Comparison of ENCODE assay signal across 1 cellular context in the genomic region with DNA sequence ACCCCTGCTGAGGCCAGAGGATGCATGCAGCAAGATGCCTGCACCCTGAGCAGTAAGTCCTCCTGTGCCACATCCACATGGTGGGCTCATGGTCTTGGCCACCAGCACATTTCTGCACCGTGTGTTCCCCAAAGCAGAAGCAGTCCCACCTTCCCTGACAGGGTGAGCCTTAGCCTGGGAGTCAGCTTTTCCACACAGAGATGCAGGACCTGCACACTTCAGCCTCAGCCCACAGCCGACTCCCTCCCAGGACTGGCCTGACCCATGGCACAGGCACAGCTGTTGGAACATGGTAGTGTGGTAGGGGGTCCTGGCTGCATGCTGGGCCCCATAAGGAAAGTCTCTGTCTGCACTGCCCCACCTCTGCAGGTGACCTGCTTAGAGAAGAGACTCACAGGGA.
TF ChIP-seq lines count a peak whose summit lies in the region.

No MANE protein-coding gene starts in this region.

TF ChIP-seq in HepG2, 621 proteins besides CTCF, POLR2A, EP300 and RAD21:
- TF ChIP-seq, protein P1, sequence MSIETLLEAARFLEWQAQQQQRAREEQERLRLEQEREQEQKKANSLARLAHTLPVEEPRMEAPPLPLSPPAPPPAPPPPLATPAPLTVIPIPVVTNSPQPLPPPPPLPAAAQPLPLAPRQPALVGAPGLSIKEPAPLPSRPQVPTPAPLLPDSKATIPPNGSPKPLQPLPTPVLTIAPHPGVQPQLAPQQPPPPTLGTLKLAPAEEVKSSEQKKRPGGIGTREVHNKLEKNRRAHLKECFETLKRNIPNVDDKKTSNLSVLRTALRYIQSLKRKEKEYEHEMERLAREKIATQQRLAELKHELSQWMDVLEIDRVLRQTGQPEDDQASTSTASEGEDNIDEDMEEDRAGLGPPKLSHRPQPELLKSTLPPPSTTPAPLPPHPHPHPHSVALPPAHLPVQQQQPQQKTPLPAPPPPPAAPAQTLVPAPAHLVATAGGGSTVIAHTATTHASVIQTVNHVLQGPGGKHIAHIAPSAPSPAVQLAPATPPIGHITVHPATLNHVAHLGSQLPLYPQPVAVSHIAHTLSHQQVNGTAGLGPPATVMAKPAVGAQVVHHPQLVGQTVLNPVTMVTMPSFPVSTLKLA (IDR thresholded peaks at IDR 0.05), result peak; percentile 80
- no peak for TF ChIP-seq PHB2 (IDR thresholded peaks at IDR 0.05; ENCODE audit: partially characterized antibody)
- TF ChIP-seq KMT2A (CRISPR knock-in tag; IDR thresholded peaks at IDR 0.05), result no peak
- TF ChIP-seq, protein P2, sequence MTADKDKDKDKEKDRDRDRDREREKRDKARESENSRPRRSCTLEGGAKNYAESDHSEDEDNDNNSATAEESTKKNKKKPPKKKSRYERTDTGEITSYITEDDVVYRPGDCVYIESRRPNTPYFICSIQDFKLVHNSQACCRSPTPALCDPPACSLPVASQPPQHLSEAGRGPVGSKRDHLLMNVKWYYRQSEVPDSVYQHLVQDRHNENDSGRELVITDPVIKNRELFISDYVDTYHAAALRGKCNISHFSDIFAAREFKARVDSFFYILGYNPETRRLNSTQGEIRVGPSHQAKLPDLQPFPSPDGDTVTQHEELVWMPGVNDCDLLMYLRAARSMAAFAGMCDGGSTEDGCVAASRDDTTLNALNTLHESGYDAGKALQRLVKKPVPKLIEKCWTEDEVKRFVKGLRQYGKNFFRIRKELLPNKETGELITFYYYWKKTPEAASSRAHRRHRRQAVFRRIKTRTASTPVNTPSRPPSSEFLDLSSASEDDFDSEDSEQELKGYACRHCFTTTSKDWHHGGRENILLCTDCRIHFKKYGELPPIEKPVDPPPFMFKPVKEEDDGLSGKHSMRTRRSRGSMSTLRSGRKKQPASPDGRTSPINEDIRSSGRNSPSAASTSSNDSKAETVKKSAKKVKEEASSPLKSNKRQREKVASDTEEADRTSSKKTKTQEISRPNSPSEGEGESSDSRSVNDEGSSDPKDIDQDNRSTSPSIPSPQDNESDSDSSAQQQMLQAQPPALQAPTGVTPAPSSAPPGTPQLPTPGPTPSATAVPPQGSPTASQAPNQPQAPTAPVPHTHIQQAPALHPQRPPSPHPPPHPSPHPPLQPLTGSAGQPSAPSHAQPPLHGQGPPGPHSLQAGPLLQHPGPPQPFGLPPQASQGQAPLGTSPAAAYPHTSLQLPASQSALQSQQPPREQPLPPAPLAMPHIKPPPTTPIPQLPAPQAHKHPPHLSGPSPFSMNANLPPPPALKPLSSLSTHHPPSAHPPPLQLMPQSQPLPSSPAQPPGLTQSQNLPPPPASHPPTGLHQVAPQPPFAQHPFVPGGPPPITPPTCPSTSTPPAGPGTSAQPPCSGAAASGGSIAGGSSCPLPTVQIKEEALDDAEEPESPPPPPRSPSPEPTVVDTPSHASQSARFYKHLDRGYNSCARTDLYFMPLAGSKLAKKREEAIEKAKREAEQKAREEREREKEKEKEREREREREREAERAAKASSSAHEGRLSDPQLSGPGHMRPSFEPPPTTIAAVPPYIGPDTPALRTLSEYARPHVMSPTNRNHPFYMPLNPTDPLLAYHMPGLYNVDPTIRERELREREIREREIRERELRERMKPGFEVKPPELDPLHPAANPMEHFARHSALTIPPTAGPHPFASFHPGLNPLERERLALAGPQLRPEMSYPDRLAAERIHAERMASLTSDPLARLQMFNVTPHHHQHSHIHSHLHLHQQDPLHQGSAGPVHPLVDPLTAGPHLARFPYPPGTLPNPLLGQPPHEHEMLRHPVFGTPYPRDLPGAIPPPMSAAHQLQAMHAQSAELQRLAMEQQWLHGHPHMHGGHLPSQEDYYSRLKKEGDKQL (CRISPR knock-in tag; IDR thresholded peaks at IDR 0.05; ENCODE audit: low read depth), result no peak
- TF ChIP-seq ZNF33B (CRISPR knock-in tag; IDR thresholded peaks at IDR 0.05), result no peak
- no peak for TF ChIP-seq ZNF556 (CRISPR knock-in tag; IDR thresholded peaks at IDR 0.05; ENCODE audit: borderline replicate concordance)
- TF ChIP-seq TGIF2 (CRISPR knock-in tag; IDR thresholded peaks at IDR 0.05), result no peak
